13 cellular contexts compared by ENCODE assay signal in the genomic region with DNA sequence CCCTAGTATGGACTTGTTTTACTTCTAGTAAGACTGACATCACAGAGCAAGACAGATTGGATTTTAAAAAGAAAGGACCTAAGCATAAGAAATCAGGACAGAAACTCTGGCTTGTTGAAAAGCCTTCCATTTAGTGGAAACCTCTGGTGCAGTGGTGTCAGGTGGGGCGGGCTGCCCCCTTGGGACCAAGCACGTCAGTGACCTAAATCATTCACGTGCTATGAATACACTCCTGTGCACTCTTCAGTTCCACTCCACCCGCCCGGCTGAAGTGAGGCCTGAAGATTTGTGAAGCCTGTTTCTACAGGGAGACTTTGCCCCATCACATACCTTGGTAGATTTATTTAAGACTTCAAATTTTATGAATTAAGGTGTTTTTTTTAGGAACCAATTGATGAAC. TPM values are rescaled to one million over a fixed set of nuclear protein-coding genes. Genes with fewer than 3 reads are reported as not detected.
DNase-seq lines count a peak whose midpoint lies in the region; ATAC-seq, FAIRE-seq and TF ChIP-seq lines count a peak whose summit lies in the region.
"Had no signal": no experiment of that assay in that cellular context is flagged by ENCODE, and none has a peak within 500 bp of the region (broad histone marks: within the 10 kb centered on the region; RNA-seq: fewer than 3 reads in every experiment).

No MANE protein-coding gene starts in this region.

- no peak for TF ChIP-seq EP300 in esophagus muscularis mucosa (IDR thresholded peaks at IDR 0.05)

- ATAC-seq in GM21576 (IDR thresholded peaks at IDR 0.05; ENCODE audit: unreplicated experiment) (peak; percentile 79), HG03378 (IDR thresholded peaks at IDR 0.05; ENCODE audit: unreplicated experiment) (peak; percentile 89)
- ATAC-seq: activated CD8-positive, alpha-beta T cell treated with anti-CD3 and anti-CD28 coated beads, Interleukin-2, amount 10 ng/mL, durations not matched to agents 7 days and 5 days had no signal

- H3K27ac ChIP-seq in esophagus muscularis mucosa (replicated peaks in 1 of 4): peak overlapping the region; percentile 17 to 77 (median 50)
- H3K27ac ChIP-seq: skin epidermis had no signal

- 44% methylated on average over 5 of the region's 5 CpGs for WGBS in esophagus muscularis mucosa

- no peak for FAIRE-seq in GM18507 (lab: Jason Lieb, UNC)

- H3K4me1 ChIP-seq in esophagus muscularis mucosa: peaks cover 0 to 24% (median 17%) of the 10 kb centered on the region in 4 donors

- no peak for TF ChIP-seq POLR2A in esophagus muscularis mucosa (IDR thresholded peaks at IDR 0.05; ENCODE audit: low read depth)

- peaks cover 0 to 10% (median 6%) of the 10 kb centered on the region in 4 donors for H3K36me3 ChIP-seq in esophagus muscularis mucosa

- intact Hi-C loops in esophagus muscularis mucosa (cut with DNase I): no loop called here

- DNase-seq in GM18507 (ENCODE audit: extremely low spot score, insufficient read length, low read depth) (peak; percentile 30), esophagus muscularis mucosa (ENCODE audit: extremely low spot score) (no peak), occipital lobe (lab: John Stamatoyannopoulos, UW) (no peak), DMS153 treated with DMSO at 0.1 percent for 48 hours (lab: John Stamatoyannopoulos, UW; ENCODE audit: unreplicated experiment) (no peak), MV-4-11 (lab: John Stamatoyannopoulos, UW) (no peak)
- DNase-seq in stimulated activated CD4-positive, alpha-beta T cell treated with anti-CD3 and anti-CD28 coated beads, Interleukin-12 subunit alpha, Interleukin-12 subunit beta, amount 100 ng/mL, for 4 hours: no peak
- DNase-seq: activated CD8-positive, alpha-beta T cell treated with anti-CD3 and anti-CD28 coated beads, Interleukin-2, amount 10 ng/mL, durations not matched to agents 7 days and 5 days; DMS 273 treated with DMSO at 0.1 percent for 48 hours; GOT3; SHP77 treated with DMSO at 0.1 percent for 48 hours had no signal

- H3K9me3 ChIP-seq in esophagus muscularis mucosa: no peaks in the 10 kb centered on the region

- H3K27me3 ChIP-seq in esophagus muscularis mucosa: no peaks in the 10 kb centered on the region

- H3K4me3 ChIP-seq in esophagus muscularis mucosa: no peak overlapping the region
- H3K4me3 ChIP-seq: skin epidermis had no signal

- TF ChIP-seq CTCF in esophagus muscularis mucosa (IDR thresholded peaks at IDR 0.05): peak in 2 of 3 experiments; percentile 14 to 15

RNA-seq across cellular contexts. Expression of a gene that starts 58.2 kb away (rescaled TPM):
- 10 to 100 TPM; 54.5 to 90.1 (median 68.9) TPM for total RNA-seq in esophagus muscularis mucosa
- 138 TPM for total RNA-seq in occipital lobe

RNA-seq across cellular contexts. Expression of a gene that starts 58.9 kb away (rescaled TPM):
- total RNA-seq in esophagus muscularis mucosa (10 to 100 TPM in 2 of 4 donors, 1 to 10 TPM in 2; 5.0 to 12.3 (median 9.3) TPM), occipital lobe (28.1 TPM)
